ENCODE assay signal across 1 cellular context in genomic region chr11:124277207-124277606, GRCh38.
TF ChIP-seq lines count a peak whose summit lies in the region.

No MANE protein-coding gene starts in this region.

TF ChIP-seq in WTC11, 78 proteins besides CTCF, POLR2A, EP300 and RAD21:
- TF ChIP-seq ZNF281 (CRISPR knock-in tag; IDR thresholded peaks at IDR 0.05) (no peak), RORB (CRISPR knock-in tag; IDR thresholded peaks at IDR 0.05) (no peak), ARID4B (CRISPR knock-in tag; IDR thresholded peaks at IDR 0.05; ENCODE audit: borderline replicate concordance) (no peak), USF1 (CRISPR knock-in tag; IDR thresholded peaks at IDR 0.05) (no peak), ERG (CRISPR knock-in tag; IDR thresholded peaks at IDR 0.05) (no peak), MYBL2 (CRISPR knock-in tag; IDR thresholded peaks at IDR 0.05) (no peak), ZNF396 (CRISPR knock-in tag; IDR thresholded peaks at IDR 0.05; ENCODE audit: borderline replicate concordance) (no peak), ELF4 (CRISPR knock-in tag; IDR thresholded peaks at IDR 0.05; ENCODE audit: low read depth) (no peak), RELA (CRISPR knock-in tag; IDR thresholded peaks at IDR 0.05; ENCODE audit: borderline replicate concordance) (no peak), TEAD4 (CRISPR knock-in tag; IDR thresholded peaks at IDR 0.05) (no peak), E2F4 (CRISPR knock-in tag; IDR thresholded peaks at IDR 0.05; ENCODE audit: borderline replicate concordance, low read depth) (no peak), USF2 (CRISPR knock-in tag; IDR thresholded peaks at IDR 0.05) (no peak), E2F5 (CRISPR knock-in tag; IDR thresholded peaks at IDR 0.05) (no peak), ATF2 (CRISPR knock-in tag; IDR thresholded peaks at IDR 0.05; ENCODE audit: borderline replicate concordance, low read depth) (no peak), NFE2L1 (CRISPR knock-in tag; IDR thresholded peaks at IDR 0.05) (no peak), NR2C2 (CRISPR knock-in tag; IDR thresholded peaks at IDR 0.05) (no peak), PRRX2 (CRISPR knock-in tag; IDR thresholded peaks at IDR 0.05) (no peak), NFATC4 (CRISPR knock-in tag; IDR thresholded peaks at IDR 0.05) (no peak), ZNF263 (CRISPR knock-in tag; IDR thresholded peaks at IDR 0.05; ENCODE audit: low read depth) (no peak), ZNF671 (CRISPR knock-in tag; IDR thresholded peaks at IDR 0.05) (no peak)
